Comparison of ENCODE assay signal across 29 cellular contexts in the genomic region with DNA sequence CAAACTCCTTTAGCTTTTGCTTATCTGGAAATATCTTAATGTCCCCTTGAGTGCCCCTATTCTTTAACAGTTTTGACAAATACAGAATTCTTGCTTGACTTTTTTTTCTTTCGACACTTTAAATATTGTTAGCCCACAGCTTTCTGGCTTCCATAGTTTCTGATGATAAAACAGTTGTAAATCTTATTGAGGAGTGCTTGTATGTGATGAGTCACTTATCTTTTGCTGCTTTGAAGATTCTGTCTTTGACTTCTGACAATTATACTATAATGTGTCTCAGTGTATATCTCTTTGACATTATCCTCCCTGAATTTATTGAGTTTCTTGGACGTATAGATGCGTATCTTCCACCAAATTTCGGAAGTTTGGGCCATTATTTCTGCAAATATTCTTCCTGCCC.
"Had no signal": no experiment of that assay in that cellular context is flagged by ENCODE, and none has a peak within 500 bp of the region (broad histone marks: within the 10 kb centered on the region; RNA-seq: fewer than 3 reads in every experiment).

No MANE protein-coding gene starts in this region.

- H3K9me3 ChIP-seq: ovary, psoas muscle, right lobe of liver, sigmoid colon, stomach, thoracic aorta, thyroid gland, tibial nerve, upper lobe of left lung, vagina had no signal

- H3K4me3 ChIP-seq: neural progenitor cell, ovary, psoas muscle, right lobe of liver, sigmoid colon, stomach, thoracic aorta, thyroid gland, tibial nerve, upper lobe of left lung, vagina had no signal

- H3K4me3 Mint-ChIP-seq: natural killer cell; nephron; neural progenitor cell; stimulated activated effector memory CD8-positive, alpha-beta T cell treated with anti-CD3 and anti-CD28 coated beads, Interleukin-12 subunit alpha, Interleukin-12 subunit beta, amount 100 ng/mL, for 72 hours; stimulated activated naive B cell treated with anti-CD40 and anti-IgM and Interleukin-4, amounts not matched to agents 10 μg/mL and 1 μg/mL and 100 μg/mL, for 72 hours; stimulated activated naive CD8-positive, alpha-beta T cell treated with anti-CD3 and anti-CD28 coated beads, Interleukin-15, Interleukin-2, amounts not matched to agents 100 ng/mL and 50 ng/mL, for 24 hours had no signal

- H3K36me3 Mint-ChIP-seq: natural killer cell had no signal

- ATAC-seq: natural killer cell; psoas muscle; right cardiac atrium; right lobe of liver; stimulated activated effector memory CD8-positive, alpha-beta T cell treated with anti-CD3 and anti-CD28 coated beads, Interleukin-12 subunit alpha, Interleukin-12 subunit beta, amount 100 ng/mL, for 72 hours; stimulated activated naive B cell treated with anti-CD40 and anti-IgM and Interleukin-4, amounts not matched to agents 10 μg/mL and 1 μg/mL and 100 μg/mL, for 72 hours had no signal

- H3K36me3 ChIP-seq: ovary, right lobe of liver, thoracic aorta, vagina had no signal

- H3K4me1 ChIP-seq: neural progenitor cell, parathyroid adenoma, right lobe of liver, sigmoid colon, stomach, tibial nerve, upper lobe of left lung, vagina had no signal

- FAIRE-seq: urothelium cell line had no signal

- H3K27ac ChIP-seq: neural progenitor cell, ovary, parathyroid adenoma, psoas muscle, right lobe of liver, sigmoid colon, stomach, thoracic aorta, thyroid gland, tibial nerve, upper lobe of left lung, vagina had no signal

- H3K9ac ChIP-seq: neural progenitor cell, parathyroid adenoma had no signal

- H3K27me3 ChIP-seq: neural progenitor cell, ovary, right lobe of liver, sigmoid colon, stomach, thyroid gland, tibial nerve, upper lobe of left lung, vagina had no signal

- DNase-seq: natural killer cell; occipital lobe; ovary; posterior cingulate gyrus; psoas muscle; right cardiac atrium; right lobe of liver; sigmoid colon; small intestine; stimulated activated CD4-positive, alpha-beta T cell treated with anti-CD3 and anti-CD28 coated beads, Interleukin-15, amount 100 ng/mL, for 24 hours; stimulated activated CD4-positive, alpha-beta T cell treated with anti-CD3 and anti-CD28 coated beads, Interleukin-2, amount 100 ng/mL, for 24 hours; stimulated activated CD4-positive, alpha-beta T cell treated with anti-CD3 and anti-CD28 coated beads, Interleukin-2, amount 100 ng/mL, for 48 hours; stimulated activated CD4-positive, alpha-beta T cell treated with anti-CD3 and anti-CD28 coated beads, Interleukin-4, amount 100 ng/mL, for 24 hours; stimulated activated naive B cell treated with anti-CD40 and anti-IgM and Interleukin-4, amounts not matched to agents 10 μg/mL and 1 μg/mL and 100 μg/mL, for 72 hours; stimulated activated naive CD4-positive, alpha-beta T cell treated with Interleukin-2 at 50 U/mL for 16 hours; stomach; thyroid gland; trophoblast cell; upper lobe of left lung had no signal

- H3K4me1 Mint-ChIP-seq: neural progenitor cell; stimulated activated effector memory CD8-positive, alpha-beta T cell treated with anti-CD3 and anti-CD28 coated beads, Interleukin-12 subunit alpha, Interleukin-12 subunit beta, amount 100 ng/mL, for 72 hours had no signal

- H2AFZ ChIP-seq: neural progenitor cell, parathyroid adenoma had no signal

- H3K27me3 Mint-ChIP-seq: progenitor cell of endocrine pancreas; stimulated activated naive B cell treated with anti-CD40 and anti-IgM and Interleukin-4, amounts not matched to agents 10 μg/mL and 1 μg/mL and 100 μg/mL, for 72 hours; stimulated activated naive CD8-positive, alpha-beta T cell treated with anti-CD3 and anti-CD28 coated beads, Interleukin-15, Interleukin-2, amounts not matched to agents 100 ng/mL and 50 ng/mL, for 24 hours had no signal

- H3K4me2 ChIP-seq: neural progenitor cell had no signal

- H3K27ac Mint-ChIP-seq: natural killer cell; nephron; neural progenitor cell; progenitor cell of endocrine pancreas; stimulated activated effector memory CD8-positive, alpha-beta T cell treated with anti-CD3 and anti-CD28 coated beads, Interleukin-12 subunit alpha, Interleukin-12 subunit beta, amount 100 ng/mL, for 72 hours; stimulated activated naive B cell treated with anti-CD40 and anti-IgM and Interleukin-4, amounts not matched to agents 10 μg/mL and 1 μg/mL and 100 μg/mL, for 72 hours; stimulated activated naive CD8-positive, alpha-beta T cell treated with anti-CD3 and anti-CD28 coated beads, Interleukin-15, Interleukin-2, amounts not matched to agents 100 ng/mL and 50 ng/mL, for 24 hours had no signal
